Comparison of ENCODE assay signal across 9 cellular contexts in the genomic region with DNA sequence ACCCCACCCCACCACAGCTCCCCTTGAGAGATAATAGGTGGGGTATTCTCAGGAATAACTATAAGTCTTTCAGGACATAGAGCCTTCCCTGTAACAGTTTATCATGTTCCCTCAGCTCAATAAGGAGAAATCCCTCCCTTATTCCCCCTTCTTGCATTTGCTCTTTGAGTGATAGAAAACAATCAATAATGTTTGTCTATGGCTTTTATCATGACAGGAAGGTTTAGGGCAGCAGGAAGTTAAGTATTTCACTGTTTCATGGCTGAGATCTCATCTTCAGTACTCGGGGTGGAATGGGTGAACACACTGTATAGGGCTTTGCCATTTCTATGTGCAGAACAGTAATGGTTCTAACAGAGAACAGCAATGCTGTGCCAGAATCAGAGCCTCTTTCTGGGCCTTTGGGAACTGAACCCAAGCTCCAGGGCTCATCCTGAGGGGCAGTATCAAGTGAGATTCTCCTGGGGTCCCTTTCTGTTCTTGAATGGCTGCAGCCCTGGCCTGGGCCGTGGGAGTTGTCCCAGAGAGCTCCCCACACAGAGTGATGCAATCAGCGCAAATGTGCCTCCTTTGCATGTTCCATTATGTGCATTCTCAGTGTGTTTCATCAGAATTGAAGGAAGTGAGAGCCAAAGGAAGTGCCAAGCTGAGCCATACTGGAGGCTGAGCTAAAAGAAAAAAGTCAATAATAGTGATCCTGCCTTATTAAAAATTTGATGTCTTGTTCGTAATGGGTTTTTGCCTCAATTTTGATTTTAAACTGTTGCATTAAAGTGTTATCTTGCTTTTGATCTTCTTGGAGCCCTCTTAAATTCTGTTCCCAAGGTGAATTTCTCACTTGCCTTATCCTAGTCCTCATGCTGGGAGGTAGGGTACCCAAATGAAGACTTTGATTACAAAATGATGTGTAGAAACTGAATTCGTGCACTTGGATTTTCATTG. TPM values are rescaled to one million over a fixed set of nuclear protein-coding genes. Genes with fewer than 3 reads are reported as not detected.
DNase-seq lines count a peak whose midpoint lies in the region; ATAC-seq, FAIRE-seq and TF ChIP-seq lines count a peak whose summit lies in the region.
"Had no signal": no experiment of that assay in that cellular context is flagged by ENCODE, and none has a peak within 500 bp of the region (broad histone marks: within the 10 kb centered on the region; RNA-seq: fewer than 3 reads in every experiment).

No MANE protein-coding gene starts in this region.

- H3K9ac ChIP-seq in K562 (ENCODE audit: insufficient read depth in 1 of 2, low read depth in 2 of 2, low read length in 2 of 2) (peak overlapping the region in 1 of 2 experiments; percentile 57; a peak in 2 of 4 replicates), PC-3 (ENCODE audit: low read length) (no peak overlapping the region)

- H3K79me2 ChIP-seq in K562 (ENCODE audit: control insufficient read depth, insufficient read depth, low read length) (peaks cover 13% of the 10 kb centered on the region), PC-3 (ENCODE audit: low read length) (0 out of 2 replicates have a peak, but pooled peaks cover 4% of the 10 kb centered on the region)

- no peaks in the 10 kb centered on the region for H3F3A ChIP-seq in PC-3 (ENCODE audit: low read length, unreplicated experiment)

- POLR2A ChIA-PET in K562 (lab: Yijun Ruan, JAX): interaction anchor here (0.6 to 1.3 kb wide), 6 partner anchors 12 to 935 kb away, joined by 3 to 5 read pairs (median 3); partner anchors contain the start of genes PDE3B and PSMA1
- POLR2A ChIA-PET in PC-3 (lab: Charles Lee; ENCODE audit: unreplicated experiment): no interaction called here

- peak in 1 of 2 experiments; percentile 26; a peak in 1 of 4 replicates for TF ChIP-seq RAD21 in K562 (CRISPR knock-in tag; conservative IDR thresholded peaks at IDR 0.05 in 1 of 2, IDR thresholded peaks at IDR 0.05 in 1 of 2)

- H3K4me2 ChIP-seq in K562 (ENCODE audit: insufficient read depth, low read length) (peak overlapping the region; percentile 32; the same call in 1 of the 2 replicates), PC-3 (ENCODE audit: low read length) (no peak overlapping the region)

- H3K4me3 ChIP-seq in K562 (no peak overlapping the region), lower lobe of right lung (no peak overlapping the region), PC-3 (ENCODE audit: low read length) (no peak overlapping the region)
- H3K4me3 ChIP-seq: SJSA1 had no signal

- H3K9me2 ChIP-seq in PC-3 (replicated peaks; ENCODE audit: low read length): no peaks in the 10 kb centered on the region

- FAIRE-seq in K562 (lab: Jason Lieb, UNC): no peak

- TF ChIP-seq CTCF in K562 (IDR thresholded peaks at IDR 0.05 in 2 of 3, conservative IDR thresholded peaks at IDR 0.05 in 1 of 3; ENCODE audit: insufficient read depth in 2 of 3, low read depth in 1 of 3, low read length in 3 of 3) (no peak), lower lobe of right lung (IDR thresholded peaks at IDR 0.05) (no peak), PC-3 (conservative IDR thresholded peaks at IDR 0.05; ENCODE audit: low read depth, low read length) (no peak)

- in situ Hi-C loops in K562 (cut with MboI): loop anchor here (10.0 kb wide), 2 partner anchors 250 to 370 kb away; partner anchors contain the start of genes PDE3B and PSMA1

- H3K27me3 ChIP-seq in K562 (ENCODE audit: control insufficient read depth in 2 of 2, insufficient read depth in 2 of 2, low read length in 2 of 2) (no peaks in the 10 kb centered on the region), lower lobe of right lung (ENCODE audit: low read depth) (no peaks in the 10 kb centered on the region), PC-3 (ENCODE audit: low read length) (peaks cover 7% of the 10 kb centered on the region; the same call in 1 of the 2 replicates)

- no peaks in the 10 kb centered on the region for H3K9me3 ChIP-seq in K562 (replicated peaks; ENCODE audit: control insufficient read depth, insufficient read depth, low read depth, low read length)
- H3K9me3 ChIP-seq in lower lobe of right lung: no peaks in the 10 kb centered on the region
- no peaks in the 10 kb centered on the region for H3K9me3 ChIP-seq in PC-3 (ENCODE audit: low read length)
- H3K9me3 ChIP-seq: SJSA1 had no signal

- intact Hi-C loops in K562 (cut with micrococcal nuclease): loop anchor here (5.0 kb wide), 3 partner anchors 43 to 373 kb away; partner anchors contain the start of genes PDE3B and PSMA1
- intact Hi-C loops in lower lobe of right lung (cut with DNase I): no loop called here
- intact Hi-C loops in PC-3 (cut with micrococcal nuclease): loop anchor here (2.0 to 10.0 kb wide), 3 partner anchors 22 to 250 kb away; partner anchors contain the start of gene PDE3B

- peaks cover 19 to 23% of the 10 kb centered on the region in 2 experiments for H3K4me1 ChIP-seq in K562 (replicated peaks in 1 of 2; ENCODE audit: control insufficient read depth in 2 of 2, insufficient read depth in 2 of 2, low read length in 2 of 2)
- H3K4me1 ChIP-seq in lower lobe of right lung: peaks cover 15% of the 10 kb centered on the region
- peaks cover 4% of the 10 kb centered on the region; the same call in 1 of the 2 replicates for H3K4me1 ChIP-seq in PC-3 (ENCODE audit: insufficient read depth, low read length)

- DNase-seq in DMS53 treated with DMSO at 0.1 percent for 48 hours (lab: John Stamatoyannopoulos, UW; ENCODE audit: unreplicated experiment) (peak; percentile 31), MV-4-11 (lab: John Stamatoyannopoulos, UW) (peak; percentile 92), K562 (ENCODE audit: extremely low read depth in 1 of 4, low spot score in 3 of 4) (peak in 2 of 4 experiments; percentile 45 to 71), lower lobe of right lung (peak; percentile 80), PC-3 (no peak), GDM1 (lab: John Stamatoyannopoulos, UW) (no peak), HuH-7.5 (ENCODE audit: low spot score) (no peak)

- WGBS in K562 (ENCODE audit: insufficient coverage, low coverage, missing lambda C conversion rate): 29% methylated on average over 5 of the region's 5 CpGs

- H3K36me3 ChIP-seq in K562 (ENCODE audit: control insufficient read depth, insufficient read depth, low read length) (no peaks in the 10 kb centered on the region), lower lobe of right lung (no peaks in the 10 kb centered on the region), PC-3 (ENCODE audit: low read depth, low read length) (no peaks in the 10 kb centered on the region)
- H3K36me3 ChIP-seq: SJSA1 had no signal

- no peaks in the 10 kb centered on the region for H3K9me1 ChIP-seq in K562 (ENCODE audit: control insufficient read depth, insufficient read depth, low read length)

- TF ChIP-seq EP300 in K562 (IDR thresholded peaks at IDR 0.05; ENCODE audit: low read length): peak; percentile 80

- CTCF ChIA-PET in K562 (lab: Yijun Ruan, JAX; ENCODE audit: low intra/inter-chr PET ratio) (no interaction called here), PC-3 (lab: Charles Lee) (no interaction called here)

- no peaks in the 10 kb centered on the region for H4K20me1 ChIP-seq in K562 (replicated peaks; ENCODE audit: control insufficient read depth, insufficient read depth, low read length)
- H4K20me1 ChIP-seq in PC-3 (ENCODE audit: low read length): no peaks in the 10 kb centered on the region

- H3K27ac ChIP-seq in K562 (ENCODE audit: extremely low read depth, low read depth, low read length) (peak overlapping the region; percentile 64), lower lobe of right lung (no peak overlapping the region), PC-3 (ENCODE audit: low read length) (no peak overlapping the region)
- H3K27ac ChIP-seq: SJSA1 had no signal

- peak overlapping the region; percentile 92 for H2AFZ ChIP-seq in K562 (ENCODE audit: low read depth, low read length)
- H2AFZ ChIP-seq in PC-3 (ENCODE audit: low read length): no peak overlapping the region

- BruUV-seq in K562 (replicated peaks; lab: Mats Ljungman, UMichigan) (no TSS peak), PC-3 (replicated peaks; lab: Mats Ljungman, UMichigan) (no TSS peak)

- ATAC-seq in K562 (peak; percentile 62), lower lobe of right lung (no peak), PC-3 (no peak), GM21381 (IDR thresholded peaks at IDR 0.05; ENCODE audit: unreplicated experiment) (no peak)

- no peak for TF ChIP-seq POLR2A in K562 (conservative IDR thresholded peaks at IDR 0.05)

TF ChIP-seq in K562, 482 proteins besides CTCF, POLR2A, EP300 and RAD21 (continues in another document):
- TF ChIP-seq ZFPM2 (CRISPR knock-in tag; IDR thresholded peaks at IDR 0.05) (0 out of 2 replicates have a peak, but pooled peaks have one; percentile 45), FOXK2 (conservative IDR thresholded peaks at IDR 0.05 in 1 of 2, IDR thresholded peaks at IDR 0.05 in 1 of 2; ENCODE audit: low read depth in 2 of 2) (0 out of 4 replicates have a peak, but pooled peaks of 1 of the 2 experiments have one; percentile 35), ELF4 (CRISPR knock-in tag; IDR thresholded peaks at IDR 0.05) (0 out of 2 replicates have a peak, but pooled peaks have one; percentile 25), ZKSCAN8 (CRISPR knock-in tag; IDR thresholded peaks at IDR 0.05) (peak; percentile 61; the same call in 1 of the 2 replicates), TGIF2 (CRISPR knock-in tag; IDR thresholded peaks at IDR 0.05) (no peak), GTF2F1 (IDR thresholded peaks at IDR 0.05; ENCODE audit: low read depth, low read length) (no peak)

RNA-seq across cellular contexts. Expression of gene CYP2R1, which starts 2.9 kb away (rescaled TPM):
- total RNA-seq in K562 (2011; cell fraction: chromatin; rRNA removed; ENCODE audit: low replicate concordance): 23.4 and 40.6 TPM in 2 replicates
- total RNA-seq in K562 (2011; cell fraction: nucleolus; rRNA removed): 10.8 and 19.5 TPM in 2 replicates
- total RNA-seq in K562 (2011; cell fraction: nucleoplasm; rRNA removed): 34.5 and 48.2 TPM in 2 replicates
- total RNA-seq in K562 (2014; rRNA removed): 17.7 and 19.4 TPM in 2 replicates
- 32.3 and 43.3 TPM in 2 replicates for total RNA-seq in K562 (2014; rRNA removed; fragmentation: Illumina TruSeq; extraction: Trizol)
- 15.9 and 20.8 TPM in 2 replicates for total RNA-seq in K562 (2015; rRNA removed; fragmentation: Illumina TruSeq; extraction: Trizol)
- total RNA-seq in K562 (2021): 19.7 and 20.1 TPM in 2 replicates
- 39.3 and 40.5 TPM in 2 replicates for polyA plus RNA-seq in K562 (2011; rRNA removed)
- polyA plus RNA-seq in K562 (2011; cell fraction: cytosol; rRNA removed): 9.3 and 15.6 TPM in 2 replicates
- polyA plus RNA-seq in K562 (2011; cell fraction: nucleus; rRNA removed): 60.3 and 78.0 TPM in 2 replicates
- polyA plus RNA-seq in K562 (2012): 20.4 and 69.1 TPM in 2 replicates
- polyA plus RNA-seq in K562 (2014; fragmentation: Illumina TruSeq; extraction: Trizol): 33.2 and 37.2 TPM in 2 replicates
- polyA plus RNA-seq in K562 (2014; fragmentation: Nextera tagmentation; extraction: Ambion mirVana): 10 to 100 TPM; 26.6 to 29.4 TPM
- polyA plus RNA-seq in K562 (2014; rRNA removed): 34.5 and 38.0 TPM in 2 replicates
- 27.4 and 32.5 TPM in 2 replicates for polyA minus RNA-seq in K562 (2011; rRNA and poly(A)+ RNA removed)
- polyA minus RNA-seq in K562 (2011; cell fraction: cytosol; rRNA and poly(A)+ RNA removed): 7.4 and 12.8 TPM in 2 replicates
- polyA minus RNA-seq in K562 (2011; cell fraction: nucleus; rRNA and poly(A)+ RNA removed): 24.2 and 39.0 TPM in 2 replicates
- 12.3 TPM for total RNA-seq in lower lobe of right lung
- total RNA-seq in PC-3 (2014; rRNA removed): 7.5 and 17.3 TPM in 2 replicates

Comparison
In these comparisons a context has a peak if more than half of its experiments do, and no peak if none do; other contexts are left out.
1. DNase-seq: peak in DMS53 treated with DMSO at 0.1 percent for 48 hours (single experiment), MV-4-11 (single experiment) and lower lobe of right lung (single experiment); none in PC-3 (single experiment), GDM1 (single experiment) and HuH-7.5 (single experiment).